ENCODE assay signal across 8 cellular contexts in genomic region chr5:57178238-57178637, GRCh38. TPM values are rescaled to one million over a fixed set of nuclear protein-coding genes. Genes with fewer than 3 reads are reported as not detected.
DNase-seq lines count a peak whose midpoint lies in the region; ATAC-seq and TF ChIP-seq lines count a peak whose summit lies in the region.
"Not testable (repeated sequence)": the region's sequence is repeated elsewhere in the genome, so short reads cannot be mapped to it uniquely, and the experiment has no call there.

No MANE protein-coding gene starts in this region.

- peaks cover 73% of the 10 kb centered on the region for H4K20me1 ChIP-seq in Karpas-422 (ENCODE audit: insufficient read depth, low read depth, low read length)
- not testable (repeated sequence) for H4K20me1 ChIP-seq in fibroblast of lung (ENCODE audit: control insufficient read depth, extremely low read depth, insufficient read depth, low read length)

- 77 to 78% methylated on average over 12 of the region's 12 CpGs for WGBS in thyroid gland, 2 donors

- H3K36me3 ChIP-seq in CD8-positive, alpha-beta memory T cell (ENCODE audit: insufficient read depth, low read length); fibroblast of lung (ENCODE audit: control insufficient read depth, insufficient read depth, low read length); lower lobe of right lung; parathyroid adenoma (ENCODE audit: control insufficient read depth, insufficient read depth, low read length); thyroid gland: not testable (repeated sequence)
- peaks cover 57% of the 10 kb centered on the region for H3K36me3 ChIP-seq in Karpas-422 (ENCODE audit: insufficient read depth, low read length)

- H3K4me2 ChIP-seq in Karpas-422 (ENCODE audit: low read depth, low read length, poor library complexity, severe bottlenecking): peak overlapping the region; percentile 75
- peak overlapping the region; percentile 21 for H3K4me2 ChIP-seq in fibroblast of lung (ENCODE audit: extremely low read depth, insufficient read depth, low read length)
- peak overlapping the region; percentile 64 for H3K4me2 ChIP-seq in parathyroid adenoma (ENCODE audit: low read length)

- TF ChIP-seq CTCF in brain (conservative IDR thresholded peaks at IDR 0.05); fibroblast of lung (conservative IDR thresholded peaks at IDR 0.05 in 1 of 2, IDR thresholded peaks at IDR 0.05 in 1 of 2; ENCODE audit: low read depth in 1 of 2, low read length in 2 of 2); lower lobe of right lung (IDR thresholded peaks at IDR 0.05); parathyroid adenoma (IDR thresholded peaks at IDR 0.05); thyroid gland (IDR thresholded peaks at IDR 0.05): not testable (repeated sequence)

- H3K36me3 Mint-ChIP-seq in CD8-positive, alpha-beta memory T cell: peaks cover 0 to 69% (median 14%) of the 10 kb centered on the region in 3 donors
- peaks cover 56% of the 10 kb centered on the region for H3K36me3 Mint-ChIP-seq in activated CD4-positive, alpha-beta T cell treated with anti-CD3 and anti-CD28 coated beads, Interleukin-2, amount 10 ng/mL, durations not matched to agents 24 days and 14 days (ENCODE audit: low read depth)
- H3K36me3 Mint-ChIP-seq in brain: peaks cover 77% of the 10 kb centered on the region

- not testable (repeated sequence) for H3K9me3 ChIP-seq in CD8-positive, alpha-beta memory T cell (ENCODE audit: low read length); Karpas-422 (ENCODE audit: low read length); fibroblast of lung (ENCODE audit: control insufficient read depth, insufficient read depth, low read depth, low read length); lower lobe of right lung; parathyroid adenoma (ENCODE audit: control insufficient read depth, low read length); thyroid gland

- DNase-seq in CD8-positive, alpha-beta memory T cell; Karpas-422; activated CD4-positive, alpha-beta T cell treated with anti-CD3 and anti-CD28 coated beads, Interleukin-2, amount 10 ng/mL, durations not matched to agents 24 days and 14 days; fibroblast of lung (ENCODE audit: low read depth in 2 of 2); lower lobe of right lung; thyroid gland: not testable (repeated sequence)

- H3K9ac ChIP-seq in Karpas-422 (ENCODE audit: low read length): peak overlapping the region; percentile 41
- H3K9ac ChIP-seq in fibroblast of lung (ENCODE audit: insufficient read depth, low read length); parathyroid adenoma: not testable (repeated sequence)

- H3K27me3 ChIP-seq in CD8-positive, alpha-beta memory T cell (ENCODE audit: insufficient read depth, low read length, poor library complexity, severe bottlenecking); Karpas-422 (ENCODE audit: low read length); fibroblast of lung (ENCODE audit: control insufficient read depth, insufficient read depth, low read length); lower lobe of right lung (ENCODE audit: low read depth); parathyroid adenoma (ENCODE audit: control insufficient read depth, insufficient read depth, low read length); thyroid gland: not testable (repeated sequence)

- not testable (repeated sequence) for H3K9me2 ChIP-seq in Karpas-422 (replicated peaks; ENCODE audit: insufficient read depth, low read length)

- not testable (repeated sequence) for TF ChIP-seq POLR2A in thyroid gland (IDR thresholded peaks at IDR 0.05)

- ATAC-seq in lower lobe of right lung: not testable (repeated sequence)

- H3K79me2 ChIP-seq in Karpas-422 (ENCODE audit: low read length): peaks cover 95% of the 10 kb centered on the region
- peaks cover 92% of the 10 kb centered on the region for H3K79me2 ChIP-seq in fibroblast of lung (ENCODE audit: control insufficient read depth, insufficient read depth, low read length)
- peaks cover 66% of the 10 kb centered on the region for H3K79me2 ChIP-seq in parathyroid adenoma

- H3K27ac Mint-ChIP-seq in CD8-positive, alpha-beta memory T cell: peak overlapping the region; percentile 24 to 95 (median 84)
- not testable (repeated sequence) for H3K27ac Mint-ChIP-seq in activated CD4-positive, alpha-beta T cell treated with anti-CD3 and anti-CD28 coated beads, Interleukin-2, amount 10 ng/mL, durations not matched to agents 24 days and 14 days
- peak overlapping the region in 4 of 5 experiments; percentile 3 to 69 (median 46) for H3K27ac Mint-ChIP-seq in brain

- peak overlapping the region; percentile 91 to 100 (median 98) for H3K4me3 Mint-ChIP-seq in CD8-positive, alpha-beta memory T cell
- H3K4me3 Mint-ChIP-seq in activated CD4-positive, alpha-beta T cell treated with anti-CD3 and anti-CD28 coated beads, Interleukin-2, amount 10 ng/mL, durations not matched to agents 24 days and 14 days: peak overlapping the region; percentile 97
- H3K4me3 Mint-ChIP-seq in brain: peak overlapping the region; percentile 90 to 99 (median 95)

- intact Hi-C loops in activated CD4-positive, alpha-beta T cell treated with anti-CD3 and anti-CD28 coated beads, Interleukin-2, amount 10 ng/mL, durations not matched to agents 24 days and 14 days (cut with micrococcal nuclease): loop anchor here (10.0 kb wide), 1 partner anchor 1183 kb away; the partner anchor contains the start of gene IL6ST
- intact Hi-C loops in lower lobe of right lung (cut with DNase I): not testable (repeated sequence)
- intact Hi-C loops in thyroid gland (cut with DNase I): loop anchor here (10.0 kb wide), 1 partner anchor 273 kb away; the partner anchor contains the start of gene SETD9

- H3K4me1 Mint-ChIP-seq in CD8-positive, alpha-beta memory T cell: peaks cover 62 to 78% (median 77%) of the 10 kb centered on the region in 3 donors
- peaks cover 55% of the 10 kb centered on the region for H3K4me1 Mint-ChIP-seq in activated CD4-positive, alpha-beta T cell treated with anti-CD3 and anti-CD28 coated beads, Interleukin-2, amount 10 ng/mL, durations not matched to agents 24 days and 14 days
- peaks cover 64% of the 10 kb centered on the region for H3K4me1 Mint-ChIP-seq in brain

- peaks cover 58% of the 10 kb centered on the region for H3K4me1 ChIP-seq in CD8-positive, alpha-beta memory T cell (ENCODE audit: insufficient read depth, low read length)
- H3K4me1 ChIP-seq in Karpas-422 (ENCODE audit: low read length) (peaks cover 45% of the 10 kb centered on the region), lower lobe of right lung (peaks cover 64% of the 10 kb centered on the region), parathyroid adenoma (peaks cover 13% of the 10 kb centered on the region), thyroid gland (peaks cover 40 to 44% of the 10 kb centered on the region in 2 donors)
- H3K4me1 ChIP-seq in fibroblast of lung (ENCODE audit: control insufficient read depth, extremely low read depth, insufficient read depth, low read length): not testable (repeated sequence)

- not testable (repeated sequence) for H2AFZ ChIP-seq in Karpas-422 (ENCODE audit: low read length); fibroblast of lung (ENCODE audit: low read length); parathyroid adenoma

- peak overlapping the region; percentile 95 for H3K4me3 ChIP-seq in CD8-positive, alpha-beta memory T cell (ENCODE audit: low read length)
- H3K4me3 ChIP-seq in Karpas-422 (ENCODE audit: low read length): peak overlapping the region; percentile 98
- H3K4me3 ChIP-seq in fibroblast of lung (replicated peaks in 1 of 4; ENCODE audit: control extremely low read depth in 1 of 4, insufficient read depth in 1 of 4, low read depth in 3 of 4, low read length in 4 of 4): peak overlapping the region; percentile 33 to 98 (median 98)
- peak overlapping the region; percentile 86 for H3K4me3 ChIP-seq in lower lobe of right lung
- peak overlapping the region; percentile 38 for H3K4me3 ChIP-seq in parathyroid adenoma (ENCODE audit: low read depth, low read length)
- H3K4me3 ChIP-seq in thyroid gland (replicated peaks in 1 of 3): peak overlapping the region in 1 of 3 donors; percentile 92

- CTCF ChIA-PET in CD8-positive, alpha-beta memory T cell (lab: Charles Lee): not testable (repeated sequence)

- POLR2A ChIA-PET in CD8-positive, alpha-beta memory T cell (lab: Charles Lee): not testable (repeated sequence)

- H3K27ac ChIP-seq in CD8-positive, alpha-beta memory T cell (ENCODE audit: low read depth, low read length); Karpas-422 (ENCODE audit: low read length); fibroblast of lung (ENCODE audit: insufficient read depth, low read length); lower lobe of right lung; parathyroid adenoma: not testable (repeated sequence)
- H3K27ac ChIP-seq in thyroid gland: peak overlapping the region in 2 of 3 donors; percentile 99 to 100

- not testable (repeated sequence) for H3K9me3 Mint-ChIP-seq in CD8-positive, alpha-beta memory T cell; activated CD4-positive, alpha-beta T cell treated with anti-CD3 and anti-CD28 coated beads, Interleukin-2, amount 10 ng/mL, durations not matched to agents 24 days and 14 days
- peaks cover 0 to 16% (median 9%) of the 10 kb centered on the region in 5 experiments for H3K9me3 Mint-ChIP-seq in brain

- H3K27me3 Mint-ChIP-seq in CD8-positive, alpha-beta memory T cell; activated CD4-positive, alpha-beta T cell treated with anti-CD3 and anti-CD28 coated beads, Interleukin-2, amount 10 ng/mL, durations not matched to agents 24 days and 14 days; brain: not testable (repeated sequence)

RNA-seq across cellular contexts. Expression of gene GPBP1, which starts 4.4 kb away (rescaled TPM):
- 10 to 100 TPM; 77.7 to 81.9 TPM for total RNA-seq in CD8-positive, alpha-beta memory T cell
- 101 TPM for polyA plus RNA-seq in CD8-positive, alpha-beta memory T cell
- 67.3 and 69.0 TPM in 2 replicates for total RNA-seq in Karpas-422 (2014; rRNA removed; shearing (Covaris generic); ENCODE audit: low replicate concordance)
- 85.2 and 86.7 TPM in 2 replicates for total RNA-seq in activated CD4-positive, alpha-beta T cell treated with anti-CD3 and anti-CD28 coated beads, Interleukin-2, amount 10 ng/mL, durations not matched to agents 24 days and 14 days
- 31.4 TPM for polyA plus RNA-seq in brain (ENCODE audit: insufficient read depth, low read depth, low replicate concordance)
- 80.9 and 82.1 TPM in 2 replicates for total RNA-seq in fibroblast of lung
- 45.5 and 50.4 TPM in 2 replicates for polyA plus RNA-seq in fibroblast of lung
- polyA plus RNA-seq in fibroblast of lung (2012): 29.5 and 30.0 TPM in 2 replicates
- 0.90 and 1.7 TPM in 2 replicates for polyA minus RNA-seq in fibroblast of lung (ENCODE audit: low replicate concordance)
- 70.6 TPM for total RNA-seq in lower lobe of right lung
- 100 to 1,000 TPM in 2 of 4 donors, 10 to 100 TPM in 2; 89.4 to 109 (median 99.4) TPM for total RNA-seq in thyroid gland

Comparison
In these comparisons a context has a peak if more than half of its experiments do, and no peak if none do; other contexts are left out.
1. H3K4me2 ChIP-seq: peak in every context shown above with its lines; median percentile 75 in Karpas-422; 64 in parathyroid adenoma; 21 in fibroblast of lung.